21 cellular contexts compared by ENCODE assay signal in genomic region chr6:39338406-39338805, GRCh38. TPM values are rescaled to one million over a fixed set of nuclear protein-coding genes. Genes with fewer than 3 reads are reported as not detected.
"Had no signal": no experiment of that assay in that cellular context is flagged by ENCODE, and none has a peak within 500 bp of the region (broad histone marks: within the 10 kb centered on the region; RNA-seq: fewer than 3 reads in every experiment).

No MANE protein-coding gene starts in this region.

- H3K9me3 ChIP-seq: adrenal gland, colonic mucosa, heart right ventricle, left lung, right atrium auricular region, stomach, thoracic aorta had no signal

- DNase-seq: activated CD4-positive, alpha-beta T cell treated with anti-CD3 and anti-CD28 coated beads, Interleukin-2, amount 10 ng/mL, durations not matched to agents 7 days and 5 days; activated naive CD4-positive, alpha-beta T cell treated with anti-CD3 and anti-CD28 coated beads, Interleukin-2, amount 50 U/mL, for 16 hours; activated T-cell treated with anti-CD3 and anti-CD28 coated beads for 4 hours; adrenal gland; colonic mucosa; effector CD4-positive, alpha-beta T cell; heart right ventricle; left lung; small intestine; stomach had no signal

- H3K27ac ChIP-seq: adrenal gland, colonic mucosa, heart right ventricle, right atrium auricular region, stomach had no signal

- H3K36me3 Mint-ChIP-seq: WTC11 had no signal

- H3K4me3 Mint-ChIP-seq: activated CD4-positive, alpha-beta T cell treated with anti-CD3 and anti-CD28 coated beads, Interleukin-2, amount 10 ng/mL, durations not matched to agents 7 days and 5 days; WTC11 had no signal

- H3K27me3 ChIP-seq: adrenal gland, colonic mucosa, right atrium auricular region, stomach had no signal

- H3K4me1 ChIP-seq: colonic mucosa had no signal

- H3K4me3 ChIP-seq: adrenal gland, colonic mucosa, heart right ventricle, left lung, right atrium auricular region, stomach, thoracic aorta had no signal

- H3K36me3 ChIP-seq: adrenal gland, colonic mucosa, heart right ventricle, left lung, right atrium auricular region, stomach, thoracic aorta had no signal

- H3K9me3 Mint-ChIP-seq: activated CD4-positive, alpha-beta T cell treated with anti-CD3 and anti-CD28 coated beads, Interleukin-2, amount 10 ng/mL, durations not matched to agents 7 days and 5 days; WTC11 had no signal

- H3K27ac Mint-ChIP-seq: activated CD4-positive, alpha-beta T cell treated with anti-CD3 and anti-CD28 coated beads, Interleukin-2, amount 10 ng/mL, durations not matched to agents 7 days and 5 days; WTC11 had no signal

RNA-seq across cellular contexts. Expression of gene KCNK16, which starts 15.9 kb away (rescaled TPM):
- total RNA-seq: activated CD4-positive, alpha-beta T cell treated with anti-CD3 and anti-CD28 coated beads, Interleukin-2, amount 10 ng/mL, durations not matched to agents 7 days and 5 days; activated CD8-positive, alpha-beta memory T cell treated with anti-CD3 and anti-CD28 coated beads for 36 hours; adrenal gland; cardiac septum; colonic mucosa; fibroblast of lung; frontal cortex; heart right ventricle; left lung; mesenteric fat pad; posterior vena cava; right atrium auricular region; thoracic aorta; urinary bladder; WTC11 had no signal
- polyA plus RNA-seq: adrenal gland, fibroblast of lung, heart right ventricle, keratinocyte, urinary bladder had no signal

RNA-seq across cellular contexts. Expression of gene KCNK17, which starts 24.2 kb away (rescaled TPM):
- total RNA-seq: activated CD4-positive, alpha-beta T cell treated with anti-CD3 and anti-CD28 coated beads, Interleukin-2, amount 10 ng/mL, durations not matched to agents 7 days and 5 days; activated CD8-positive, alpha-beta memory T cell treated with anti-CD3 and anti-CD28 coated beads for 36 hours; colonic mucosa; fibroblast of lung had no signal
- polyA plus RNA-seq: fibroblast of lung, keratinocyte had no signal
